In genomic region chr5:10202089-10202753, GRCh38 we compare ENCODE assay signal across 24 cellular contexts.
"Had no signal": no experiment of that assay in that cellular context is flagged by ENCODE, and none has a peak within 500 bp of the region (broad histone marks: within the 10 kb centered on the region; RNA-seq: fewer than 3 reads in every experiment).

No MANE protein-coding gene starts in this region.

- H3K27ac Mint-ChIP-seq: activated CD4-positive, alpha-beta T cell treated with anti-CD3 and anti-CD28 coated beads, Interleukin-2, amount 10 ng/mL, durations not matched to agents 7 days and 5 days; activated CD8-positive, alpha-beta memory T cell treated with anti-CD3 and anti-CD28 coated beads, Interleukin-2, amount 10 ng/mL, durations not matched to agents 7 days and 5 days; activated CD8-positive, alpha-beta T cell treated with anti-CD3 and anti-CD28 coated beads for 36 hours; activated naive CD8-positive, alpha-beta T cell; mesothelial cell of epicardium; progenitor cell of endocrine pancreas; type B pancreatic cell had no signal

- H3K36me3 ChIP-seq: adrenal gland, ascending aorta, brain microvascular endothelial cell, esophagus muscularis mucosa, sigmoid colon, thoracic aorta, vagina had no signal

- H3K27ac ChIP-seq: adrenal gland, ascending aorta, brain microvascular endothelial cell, esophagus muscularis mucosa, hepatocyte, left ventricle myocardium inferior, sigmoid colon, thoracic aorta, vagina had no signal

- H3K9me3 ChIP-seq: vagina had no signal

- H3K4me1 Mint-ChIP-seq: activated CD4-positive, alpha-beta T cell treated with anti-CD3 and anti-CD28 coated beads, Interleukin-2, amount 10 ng/mL, durations not matched to agents 7 days and 5 days; activated CD8-positive, alpha-beta memory T cell treated with anti-CD3 and anti-CD28 coated beads, Interleukin-2, amount 10 ng/mL, durations not matched to agents 7 days and 5 days; mesothelial cell of epicardium; naive thymus-derived CD8-positive, alpha-beta T cell had no signal

- H3K4me3 Mint-ChIP-seq: activated CD4-positive, alpha-beta T cell treated with anti-CD3 and anti-CD28 coated beads, Interleukin-2, amount 10 ng/mL, durations not matched to agents 7 days and 5 days; activated CD8-positive, alpha-beta memory T cell treated with anti-CD3 and anti-CD28 coated beads, Interleukin-2, amount 10 ng/mL, durations not matched to agents 7 days and 5 days; activated CD8-positive, alpha-beta T cell treated with anti-CD3 and anti-CD28 coated beads for 36 hours; activated naive CD8-positive, alpha-beta T cell; mesothelial cell of epicardium; naive thymus-derived CD8-positive, alpha-beta T cell; type B pancreatic cell had no signal

- H3K4me3 ChIP-seq: adrenal gland, ascending aorta, esophagus muscularis mucosa, hepatocyte, left ventricle myocardium inferior, sigmoid colon, thoracic aorta, vagina had no signal

- H3K79me2 ChIP-seq: hepatocyte had no signal

- DNase-seq: activated CD4-positive, alpha-beta T cell treated with anti-CD3 and anti-CD28 coated beads, Interleukin-2, amount 10 ng/mL, durations not matched to agents 7 days and 5 days; activated CD8-positive, alpha-beta memory T cell treated with anti-CD3 and anti-CD28 coated beads, Interleukin-2, amount 10 ng/mL, durations not matched to agents 7 days and 5 days; activated CD8-positive, alpha-beta T cell treated with anti-CD3 and anti-CD28 coated beads for 36 hours; adrenal gland; brain microvascular endothelial cell; central memory CD4-positive, alpha-beta T cell; effector memory CD4-positive, alpha-beta T cell; glutamatergic neuron; left ventricle myocardium inferior; mammary epithelial cell; naive thymus-derived CD8-positive, alpha-beta T cell; retina; sigmoid colon; stimulated activated CD4-positive, alpha-beta T cell treated with anti-CD3 and anti-CD28 coated beads, Interleukin-2, amount 100 ng/mL, for 48 hours; stimulated activated naive CD4-positive, alpha-beta T cell treated with Interleukin-2 at 50 U/mL for 16 hours had no signal

- H3K27me3 ChIP-seq: adrenal gland, ascending aorta, brain microvascular endothelial cell, esophagus muscularis mucosa, hepatocyte, sigmoid colon, vagina had no signal

- H3K4me2 ChIP-seq: hepatocyte had no signal

- H3K9me3 Mint-ChIP-seq: type B pancreatic cell had no signal

- H3K27me3 Mint-ChIP-seq: activated CD4-positive, alpha-beta T cell treated with anti-CD3 and anti-CD28 coated beads, Interleukin-2, amount 10 ng/mL, durations not matched to agents 7 days and 5 days; activated CD8-positive, alpha-beta memory T cell treated with anti-CD3 and anti-CD28 coated beads, Interleukin-2, amount 10 ng/mL, durations not matched to agents 7 days and 5 days; activated CD8-positive, alpha-beta T cell treated with anti-CD3 and anti-CD28 coated beads for 36 hours; activated naive CD8-positive, alpha-beta T cell; naive thymus-derived CD8-positive, alpha-beta T cell; progenitor cell of endocrine pancreas had no signal

- H3K4me1 ChIP-seq: adrenal gland, ascending aorta, esophagus muscularis mucosa, left ventricle myocardium inferior, sigmoid colon, vagina had no signal

- H2AFZ ChIP-seq: hepatocyte had no signal

- ATAC-seq: activated CD8-positive, alpha-beta memory T cell treated with anti-CD3 and anti-CD28 coated beads, Interleukin-2, amount 10 ng/mL, durations not matched to agents 7 days and 5 days; activated CD8-positive, alpha-beta T cell treated with anti-CD3 and anti-CD28 coated beads for 36 hours; naive thymus-derived CD8-positive, alpha-beta T cell had no signal
